In the genomic region with DNA sequence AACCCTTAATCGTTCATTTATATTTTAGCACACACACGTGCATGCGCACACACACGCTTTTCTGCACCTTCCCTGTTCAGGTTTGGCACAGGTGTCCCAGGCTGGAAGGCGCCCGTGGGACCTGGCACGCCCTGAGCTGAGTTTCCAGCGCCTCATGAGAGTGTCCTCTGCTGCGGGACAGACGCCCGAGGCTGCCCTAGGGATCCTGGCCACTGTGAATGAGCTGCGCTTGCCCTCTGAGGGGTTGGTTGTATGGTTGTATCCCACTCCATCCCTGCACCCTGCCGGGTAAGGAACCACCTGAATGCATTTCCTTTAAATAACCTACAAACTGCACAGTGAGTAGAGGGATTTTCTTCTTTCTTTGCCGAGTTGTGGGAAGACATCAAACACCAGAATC, we compare ENCODE assay signal across 1 cellular context.
TF ChIP-seq lines count a peak whose summit lies in the region.

No MANE protein-coding gene starts in this region.

TF ChIP-seq in SK-N-SH, 30 proteins besides CTCF, POLR2A, EP300 and RAD21:
- TF ChIP-seq, protein P1, sequence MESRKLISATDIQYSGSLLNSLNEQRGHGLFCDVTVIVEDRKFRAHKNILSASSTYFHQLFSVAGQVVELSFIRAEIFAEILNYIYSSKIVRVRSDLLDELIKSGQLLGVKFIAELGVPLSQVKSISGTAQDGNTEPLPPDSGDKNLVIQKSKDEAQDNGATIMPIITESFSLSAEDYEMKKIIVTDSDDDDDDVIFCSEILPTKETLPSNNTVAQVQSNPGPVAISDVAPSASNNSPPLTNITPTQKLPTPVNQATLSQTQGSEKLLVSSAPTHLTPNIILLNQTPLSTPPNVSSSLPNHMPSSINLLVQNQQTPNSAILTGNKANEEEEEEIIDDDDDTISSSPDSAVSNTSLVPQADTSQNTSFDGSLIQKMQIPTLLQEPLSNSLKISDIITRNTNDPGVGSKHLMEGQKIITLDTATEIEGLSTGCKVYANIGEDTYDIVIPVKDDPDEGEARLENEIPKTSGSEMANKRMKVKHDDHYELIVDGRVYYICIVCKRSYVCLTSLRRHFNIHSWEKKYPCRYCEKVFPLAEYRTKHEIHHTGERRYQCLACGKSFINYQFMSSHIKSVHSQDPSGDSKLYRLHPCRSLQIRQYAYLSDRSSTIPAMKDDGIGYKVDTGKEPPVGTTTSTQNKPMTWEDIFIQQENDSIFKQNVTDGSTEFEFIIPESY (IDR thresholded peaks at IDR 0.05; ENCODE audit: borderline replicate concordance, low read depth) = no peak
- TF ChIP-seq FOSL2 (IDR thresholded peaks at IDR 0.05; ENCODE audit: borderline replicate concordance, low read depth) (no peak), RFX5 (IDR thresholded peaks at IDR 0.05; ENCODE audit: low read length) (no peak), FOXM1 (IDR thresholded peaks at IDR 0.05; ENCODE audit: low read depth) (no peak), GABPA (IDR thresholded peaks at IDR 0.05; ENCODE audit: low read depth) (no peak)
- TF ChIP-seq, protein P2, sequence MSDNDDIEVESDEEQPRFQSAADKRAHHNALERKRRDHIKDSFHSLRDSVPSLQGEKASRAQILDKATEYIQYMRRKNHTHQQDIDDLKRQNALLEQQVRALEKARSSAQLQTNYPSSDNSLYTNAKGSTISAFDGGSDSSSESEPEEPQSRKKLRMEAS (IDR thresholded peaks at IDR 0.05; ENCODE audit: low read depth) = no peak
TF ChIP-seq in SK-N-SH: peak in this region for 0.
